Comparison of ENCODE assay signal across 21 cellular contexts in the genomic region with DNA sequence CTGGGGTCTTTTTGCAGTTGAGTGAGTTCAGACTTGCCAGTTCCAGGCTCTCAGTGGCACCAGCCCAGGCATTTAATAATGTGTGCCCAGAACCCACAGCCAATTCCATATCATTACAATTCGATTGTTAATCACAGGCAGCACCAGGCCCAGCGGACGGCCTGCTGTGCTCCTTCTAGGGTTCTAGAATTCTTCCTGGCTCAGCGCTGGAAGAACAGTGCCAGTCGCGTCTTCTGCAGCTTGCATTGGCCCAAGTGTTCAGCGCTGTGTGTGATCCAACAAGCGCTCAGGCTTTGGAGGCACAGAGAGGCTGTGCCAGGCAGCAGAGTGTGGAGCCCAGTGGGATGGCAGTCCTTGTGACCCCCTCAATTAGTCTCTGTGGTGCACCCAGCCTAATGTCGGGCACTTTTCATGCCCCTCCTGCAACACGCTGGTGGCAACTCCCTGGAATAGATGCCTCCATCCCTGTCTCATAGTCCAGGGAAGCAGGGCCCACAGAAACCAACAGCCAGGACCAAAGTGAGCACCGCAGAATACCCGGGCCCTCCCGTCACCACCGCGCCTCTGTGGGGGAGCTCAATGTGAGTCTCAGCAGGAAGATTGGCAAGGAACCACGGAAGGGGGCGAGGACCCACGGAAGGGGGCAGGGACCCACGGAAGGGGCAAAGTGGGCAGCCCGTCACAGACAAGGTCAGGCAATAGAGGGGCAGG.
"Had no signal": no experiment of that assay in that cellular context is flagged by ENCODE, and none has a peak within 500 bp of the region (broad histone marks: within the 10 kb centered on the region; RNA-seq: fewer than 3 reads in every experiment).

No MANE protein-coding gene starts in this region.

- H3K27ac Mint-ChIP-seq: natural killer cell; stimulated activated naive CD8-positive, alpha-beta T cell treated with anti-CD3 and anti-CD28 coated beads, Interleukin-15, amount 100 ng/mL, for 72 hours had no signal

- DNase-seq: dermis blood vessel endothelial cell; effector memory CD4-positive, alpha-beta T cell; esophagus squamous epithelium; foreskin melanocyte; glutamatergic neuron; left cardiac atrium; natural killer cell; small intestine; stimulated activated CD4-positive, alpha-beta T cell treated with anti-CD3 and anti-CD28 coated beads, Interleukin-15, amount 100 ng/mL, for 24 hours; stimulated activated CD4-positive, alpha-beta T cell treated with anti-CD3 and anti-CD28 coated beads, Interleukin-2, amount 100 ng/mL, for 48 hours; stimulated activated naive CD4-positive, alpha-beta T cell; stimulated activated naive CD8-positive, alpha-beta T cell treated with anti-CD3 and anti-CD28 coated beads, Interleukin-15, amount 100 ng/mL, for 72 hours had no signal

- H3K27me3 ChIP-seq: heart right ventricle, left lung, neutrophil, pancreas, right lobe of liver, suprapubic skin, transverse colon, vagina had no signal

- H3K4me3 ChIP-seq: esophagus squamous epithelium, heart right ventricle, left lung, lower lobe of right lung, pancreas, right lobe of liver, suprapubic skin, transverse colon, vagina had no signal

- H3K4me3 Mint-ChIP-seq: natural killer cell; stimulated activated naive CD8-positive, alpha-beta T cell treated with anti-CD3 and anti-CD28 coated beads, Interleukin-15, amount 100 ng/mL, for 72 hours had no signal

- H3K9me3 ChIP-seq: esophagus squamous epithelium, heart right ventricle, left lung, lower lobe of right lung, neutrophil, pancreas, right lobe of liver, suprapubic skin, transverse colon, vagina had no signal

- H3K9me3 Mint-ChIP-seq: natural killer cell; stimulated activated naive CD8-positive, alpha-beta T cell treated with anti-CD3 and anti-CD28 coated beads, Interleukin-15, amount 100 ng/mL, for 72 hours had no signal

- H3K36me3 ChIP-seq: esophagus squamous epithelium, heart right ventricle, left lung, lower lobe of right lung, neutrophil, pancreas, right lobe of liver, suprapubic skin, transverse colon, vagina had no signal

- H3K27ac ChIP-seq: esophagus squamous epithelium, left lung, lower lobe of right lung, neutrophil, pancreas, right lobe of liver, suprapubic skin, transverse colon, vagina had no signal

- ATAC-seq: natural killer cell; stimulated activated naive CD8-positive, alpha-beta T cell treated with anti-CD3 and anti-CD28 coated beads, Interleukin-15, amount 100 ng/mL, for 72 hours had no signal

- H3K36me3 Mint-ChIP-seq: natural killer cell had no signal

- H3K4me1 Mint-ChIP-seq: natural killer cell had no signal

- H3K4me1 ChIP-seq: pancreas, right lobe of liver, suprapubic skin, transverse colon, vagina had no signal
